ENCODE assay signal across 7 cellular contexts in the genomic region with DNA sequence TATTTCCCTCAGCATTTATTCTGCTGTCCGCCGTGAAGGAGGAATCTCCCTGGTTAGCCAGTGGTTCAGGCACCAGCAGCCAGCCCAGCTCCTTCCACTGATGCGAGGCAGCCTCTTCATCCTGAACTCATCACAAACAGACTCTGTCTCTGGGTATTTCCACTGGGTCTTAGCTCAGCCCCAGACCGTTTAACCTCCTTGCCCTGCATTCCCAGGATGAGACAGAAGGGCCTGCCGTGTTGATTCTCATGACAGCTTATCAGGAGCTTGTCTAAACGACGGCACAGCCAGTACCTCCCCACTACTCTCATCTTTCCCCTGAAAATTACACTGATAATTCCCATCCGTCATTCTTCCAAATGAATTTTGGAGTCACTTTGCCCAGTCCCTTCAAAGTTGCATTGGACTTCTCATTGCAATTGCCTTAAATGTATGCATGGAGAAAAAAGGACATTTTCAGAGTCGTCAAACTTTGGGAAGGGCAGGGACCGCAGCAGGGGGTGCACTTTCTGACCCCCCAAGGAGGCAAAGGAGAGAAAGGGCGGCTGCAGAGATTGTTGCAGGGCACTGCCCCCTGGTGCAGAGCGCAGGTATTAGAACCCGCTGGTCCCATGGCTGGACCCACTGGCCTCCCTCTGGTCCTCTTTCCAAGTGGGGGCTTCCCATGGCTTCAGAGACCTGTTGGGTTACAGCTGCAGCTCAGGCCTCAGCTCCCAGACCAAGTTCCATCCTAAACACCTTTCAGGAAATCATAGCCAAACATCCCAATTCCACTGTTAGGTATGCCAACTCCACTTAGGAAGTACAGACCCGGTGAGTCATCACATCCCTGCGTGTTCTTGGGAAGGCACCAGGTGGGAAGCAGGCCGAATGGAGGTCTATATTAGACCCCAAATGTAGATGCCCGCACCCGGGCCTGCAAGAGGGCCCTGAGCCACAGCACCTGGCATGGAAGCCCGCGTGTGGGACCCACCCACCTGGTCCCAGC. TPM values are rescaled to one million over a fixed set of nuclear protein-coding genes. Genes with fewer than 3 reads are reported as not detected.
A peak's percentile ranks its signal among the peaks of the same experiment; 100 is the strongest.
DNase-seq lines count a peak whose midpoint lies in the region; ATAC-seq, FAIRE-seq and TF ChIP-seq lines count a peak whose summit lies in the region.

No MANE protein-coding gene starts in this region.

- H3K27me3 ChIP-seq in osteoblast (ENCODE audit: insufficient read depth, low read length): peaks cover 23% of the 10 kb centered on the region

- no peaks in the 10 kb centered on the region for H3K36me3 ChIP-seq in osteoblast (ENCODE audit: insufficient read depth, low read length)

- peaks cover 3% of the 10 kb centered on the region for H3K27me3 Mint-ChIP-seq in chondrocyte (ENCODE audit: low read depth)

- FAIRE-seq in GM12891 (lab: Jason Lieb, UNC): no peak

- TF ChIP-seq POLR2A in GM12891 (IDR thresholded peaks at IDR 0.05; ENCODE audit: low read depth, low read length): no peak

- no peaks in the 10 kb centered on the region for H3K9me3 Mint-ChIP-seq in chondrocyte (ENCODE audit: low read depth)

- H3K27ac ChIP-seq in osteoblast (ENCODE audit: low read depth, low read length): no peak overlapping the region

- H3K9me3 ChIP-seq in osteoblast (ENCODE audit: low read depth, low read length): no peaks in the 10 kb centered on the region

- no peak for ATAC-seq in HG03354 (IDR thresholded peaks at IDR 0.05; ENCODE audit: poor library complexity, severe bottlenecking, unreplicated experiment)

- H3K4me2 ChIP-seq in osteoblast (ENCODE audit: insufficient read depth, low read length): no peak overlapping the region

- H3K27ac Mint-ChIP-seq in chondrocyte (ENCODE audit: unreplicated experiment): no peak overlapping the region

- DNase-seq in ELR (ENCODE audit: low read depth) (peak; percentile 47), chondrocyte (ENCODE audit: low spot score) (no peak), osteoblast (ENCODE audit: insufficient read length, low spot score, missing footprints) (peak; percentile 95), GM12891 (ENCODE audit: insufficient read length, low spot score) (no peak), NCI-H1436 treated with DMSO at 0.1 percent for 48 hours (lab: John Stamatoyannopoulos, UW) (no peak)

- no peaks in the 10 kb centered on the region for H4K20me1 ChIP-seq in osteoblast (ENCODE audit: insufficient read depth, low read length)

- TF ChIP-seq CTCF in LNCAP (IDR thresholded peaks at IDR 0.05): peak; percentile 82
- peak; percentile 83 for TF ChIP-seq CTCF in chondrocyte (IDR thresholded peaks at IDR 0.05)
- peak; percentile 78 for TF ChIP-seq CTCF in osteoblast (IDR thresholded peaks at IDR 0.05; ENCODE audit: extremely low read depth, low read depth, low read length)

- H3K4me3 Mint-ChIP-seq in chondrocyte (ENCODE audit: unreplicated experiment): no peak overlapping the region

- no peaks in the 10 kb centered on the region for H3K79me2 ChIP-seq in osteoblast (ENCODE audit: insufficient read depth, low read length)

- peaks cover 36% of the 10 kb centered on the region for H3K4me1 Mint-ChIP-seq in chondrocyte (ENCODE audit: low read depth)

- H2AFZ ChIP-seq in osteoblast (ENCODE audit: low read length): no peak overlapping the region

- H3K4me3 ChIP-seq in osteoblast (ENCODE audit: insufficient read depth, low read length): no peak overlapping the region

- H3K36me3 Mint-ChIP-seq in chondrocyte (ENCODE audit: low read depth): no peaks in the 10 kb centered on the region

- H3K4me1 ChIP-seq in osteoblast (ENCODE audit: insufficient read depth, low read length): peaks cover 9% of the 10 kb centered on the region

TF ChIP-seq in GM12891, 5 proteins besides CTCF, POLR2A, EP300 and RAD21:
- TF ChIP-seq SPI1 (IDR thresholded peaks at IDR 0.05; ENCODE audit: low read depth, low read length): no peak
- no peak for TF ChIP-seq PAX5 (IDR thresholded peaks at IDR 0.05; ENCODE audit: insufficient read depth, low read length, severe bottlenecking)
- no peak for TF ChIP-seq POLR2AphosphoS5 (IDR thresholded peaks at IDR 0.05; ENCODE audit: low read depth, low read length)
- TF ChIP-seq POU2F2 (IDR thresholded peaks at IDR 0.05; ENCODE audit: low read depth, low read length): no peak
- no peak for TF ChIP-seq TAF1 (IDR thresholded peaks at IDR 0.05; ENCODE audit: low read depth, low read length)
TF ChIP-seq in GM12891: peak in this region for 0.

RNA-seq across cellular contexts. Expression of a gene that starts 3.7 kb away (rescaled TPM):
- total RNA-seq in chondrocyte (185 to 332 TPM (median 328 TPM) in 3 replicates), osteoblast (61.9 and 85.4 TPM in 2 replicates)
- polyA plus RNA-seq in GM12891 (2012; ENCODE audit: low read depth, missing spikeins): 0.40 TPM

RNA-seq across cellular contexts. Expression of a gene that starts 9.8 kb away (rescaled TPM):
- total RNA-seq in chondrocyte: 52.5 to 53.7 TPM (median 53.6 TPM) in 3 replicates
- total RNA-seq in osteoblast: 30.9 and 35.8 TPM in 2 replicates
- 10.6 TPM for polyA plus RNA-seq in GM12891 (2012; ENCODE audit: low read depth, missing spikeins)

RNA-seq across cellular contexts. Expression of a gene that starts 34.9 kb away (rescaled TPM):
- 12.6 to 17.6 TPM (median 15.5 TPM) in 3 replicates for total RNA-seq in chondrocyte
- total RNA-seq in osteoblast: 9.8 and 12.4 TPM in 2 replicates
- polyA plus RNA-seq in GM12891 (2012; ENCODE audit: low read depth, missing spikeins): 23.5 TPM

RNA-seq across cellular contexts. Expression of a gene that starts 37.3 kb away (rescaled TPM):
- 0.05 to 0.58 TPM in 2 of 3 replicates, not detected in the other for total RNA-seq in chondrocyte
- not detected in 2 replicates for total RNA-seq in osteoblast
- 8.8 TPM for polyA plus RNA-seq in GM12891 (2012; ENCODE audit: low read depth, missing spikeins)

Comparison
In these comparisons a context has a peak if more than half of its experiments do, and no peak if none do; other contexts are left out.
1. DNase-seq: peak in ELR (single experiment) and osteoblast (single experiment); none in chondrocyte (single experiment), GM12891 (single experiment) and NCI-H1436 treated with DMSO at 0.1 percent for 48 hours (single experiment).
2. Peak in every context shown above with its lines, with median percentiles within 50 percentile points of each other: CTCF ChIP-seq.